1 cellular context compared by ENCODE assay signal in the genomic region with DNA sequence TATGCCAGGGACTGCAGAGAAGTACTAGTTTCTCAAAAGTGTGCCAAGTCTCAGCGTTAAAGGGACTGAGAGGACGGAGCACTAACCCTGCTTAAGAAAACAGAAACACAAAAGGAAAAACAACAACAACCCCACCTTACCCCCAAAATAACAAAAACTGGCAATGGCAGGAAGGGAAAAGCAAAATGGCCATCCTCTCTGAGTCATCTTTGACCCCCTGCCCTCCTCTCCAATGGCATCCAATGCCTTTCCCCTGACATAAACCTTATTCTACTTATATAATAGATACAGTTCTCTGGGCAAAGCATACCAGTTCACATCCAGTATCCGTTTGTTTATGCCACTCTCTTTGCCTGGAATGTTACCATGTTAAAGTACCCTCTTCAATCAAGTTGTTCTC.
TF ChIP-seq lines count a peak whose summit lies in the region.

No MANE protein-coding gene starts in this region.

TF ChIP-seq in H1, 55 proteins besides CTCF, POLR2A, EP300 and RAD21:
- no peak for TF ChIP-seq EGR1 (IDR thresholded peaks at IDR 0.05; ENCODE audit: borderline replicate concordance, low read depth, low read length)
- TF ChIP-seq NANOG (IDR thresholded peaks at IDR 0.05; ENCODE audit: insufficient read depth, low read depth, low read length, poor library complexity, severe bottlenecking), result no peak
- TF ChIP-seq SIX5 (IDR thresholded peaks at IDR 0.05; ENCODE audit: low read depth, low read length), result no peak
- no peak for TF ChIP-seq SP4 (IDR thresholded peaks at IDR 0.05; ENCODE audit: low read length)
- no peak for TF ChIP-seq RBBP5 (IDR thresholded peaks at IDR 0.05; ENCODE audit: borderline replicate concordance, low read depth, low read length)
- TF ChIP-seq SP2 (IDR thresholded peaks at IDR 0.05; ENCODE audit: low read length), result no peak
- TF ChIP-seq RXRA (IDR thresholded peaks at IDR 0.05; ENCODE audit: insufficient read depth, low read depth, low read length), result no peak
- no peak for TF ChIP-seq TAF7 (optimal IDR thresholded peaks at IDR 0.05; ENCODE audit: borderline replicate concordance, low read depth, low read length)
- no peak for TF ChIP-seq GTF2F1 (IDR thresholded peaks at IDR 0.05; ENCODE audit: borderline replicate concordance, low read depth, low read length)
- TF ChIP-seq PHF8 (conservative IDR thresholded peaks at IDR 0.05; ENCODE audit: low read depth, low read length), result no peak
- no peak for TF ChIP-seq BACH1 (IDR thresholded peaks at IDR 0.05; ENCODE audit: low read length)
- TF ChIP-seq FOSL1 (IDR thresholded peaks at IDR 0.05; ENCODE audit: insufficient read depth, low read depth, low read length), result no peak
- no peak for TF ChIP-seq CREB1 (IDR thresholded peaks at IDR 0.05)
- TF ChIP-seq, protein P1, sequence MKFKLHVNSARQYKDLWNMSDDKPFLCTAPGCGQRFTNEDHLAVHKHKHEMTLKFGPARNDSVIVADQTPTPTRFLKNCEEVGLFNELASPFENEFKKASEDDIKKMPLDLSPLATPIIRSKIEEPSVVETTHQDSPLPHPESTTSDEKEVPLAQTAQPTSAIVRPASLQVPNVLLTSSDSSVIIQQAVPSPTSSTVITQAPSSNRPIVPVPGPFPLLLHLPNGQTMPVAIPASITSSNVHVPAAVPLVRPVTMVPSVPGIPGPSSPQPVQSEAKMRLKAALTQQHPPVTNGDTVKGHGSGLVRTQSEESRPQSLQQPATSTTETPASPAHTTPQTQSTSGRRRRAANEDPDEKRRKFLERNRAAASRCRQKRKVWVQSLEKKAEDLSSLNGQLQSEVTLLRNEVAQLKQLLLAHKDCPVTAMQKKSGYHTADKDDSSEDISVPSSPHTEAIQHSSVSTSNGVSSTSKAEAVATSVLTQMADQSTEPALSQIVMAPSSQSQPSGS (IDR thresholded peaks at IDR 0.05; ENCODE audit: low read length), result no peak
- TF ChIP-seq, protein P2, sequence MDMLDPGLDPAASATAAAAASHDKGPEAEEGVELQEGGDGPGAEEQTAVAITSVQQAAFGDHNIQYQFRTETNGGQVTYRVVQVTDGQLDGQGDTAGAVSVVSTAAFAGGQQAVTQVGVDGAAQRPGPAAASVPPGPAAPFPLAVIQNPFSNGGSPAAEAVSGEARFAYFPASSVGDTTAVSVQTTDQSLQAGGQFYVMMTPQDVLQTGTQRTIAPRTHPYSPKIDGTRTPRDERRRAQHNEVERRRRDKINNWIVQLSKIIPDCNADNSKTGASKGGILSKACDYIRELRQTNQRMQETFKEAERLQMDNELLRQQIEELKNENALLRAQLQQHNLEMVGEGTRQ (IDR thresholded peaks at IDR 0.05; ENCODE audit: low read length), result no peak
- TF ChIP-seq, protein P3, sequence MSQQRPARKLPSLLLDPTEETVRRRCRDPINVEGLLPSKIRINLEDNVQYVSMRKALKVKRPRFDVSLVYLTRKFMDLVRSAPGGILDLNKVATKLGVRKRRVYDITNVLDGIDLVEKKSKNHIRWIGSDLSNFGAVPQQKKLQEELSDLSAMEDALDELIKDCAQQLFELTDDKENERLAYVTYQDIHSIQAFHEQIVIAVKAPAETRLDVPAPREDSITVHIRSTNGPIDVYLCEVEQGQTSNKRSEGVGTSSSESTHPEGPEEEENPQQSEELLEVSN (IDR thresholded peaks at IDR 0.05), result no peak
- TF ChIP-seq NRF1 (IDR thresholded peaks at IDR 0.05; ENCODE audit: low read depth, low read length), result no peak
- TF ChIP-seq TEAD4 (IDR thresholded peaks at IDR 0.05; ENCODE audit: low read depth, low read length), result no peak
- TF ChIP-seq CHD1 (IDR thresholded peaks at IDR 0.05; ENCODE audit: low read depth, low read length), result no peak
- TF ChIP-seq SRF (IDR thresholded peaks at IDR 0.05; ENCODE audit: low read depth, low read length), result no peak
TF ChIP-seq in H1: peak in this region for 0.
